In the genomic region with DNA sequence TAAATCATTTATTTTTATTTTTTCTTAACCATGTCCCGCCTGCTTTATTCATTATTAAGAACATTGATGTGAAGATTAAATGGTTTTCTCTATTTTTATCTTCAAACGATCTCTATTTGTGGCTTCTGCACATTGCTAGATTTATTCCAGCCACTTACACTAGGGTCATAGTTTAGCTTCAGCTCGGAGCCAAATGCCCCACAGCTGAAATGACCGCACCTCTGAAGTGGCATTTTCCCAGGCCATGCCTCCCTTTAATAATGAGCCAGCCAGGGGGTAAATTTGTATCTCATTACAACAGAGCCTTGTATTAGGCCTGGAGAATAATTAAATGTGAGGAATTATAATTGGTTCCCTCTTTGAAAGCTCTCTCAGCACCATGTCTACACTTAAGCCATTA, we compare ENCODE assay signal across 16 cellular contexts.
DNase-seq lines count a peak whose midpoint lies in the region; ATAC-seq and TF ChIP-seq lines count a peak whose summit lies in the region.
"Had no signal": no experiment of that assay in that cellular context is flagged by ENCODE, and none has a peak within 500 bp of the region (broad histone marks: within the 10 kb centered on the region; RNA-seq: fewer than 3 reads in every experiment).

No MANE protein-coding gene starts in this region.

- no peak overlapping the region for H3K4me3 Mint-ChIP-seq in Caco-2 (ENCODE audit: unreplicated experiment)
- no peak overlapping the region for H3K4me3 Mint-ChIP-seq in CD8-positive, alpha-beta T cell
- H3K4me3 Mint-ChIP-seq: activated naive CD4-positive, alpha-beta T cell treated with anti-CD3 and anti-CD28 coated beads, Interleukin-2, amount 50 U/mL, for 24 hours had no signal

- no peaks in the 10 kb centered on the region for H3K4me1 ChIP-seq in Caco-2
- peaks cover 6% of the 10 kb centered on the region for H3K4me1 ChIP-seq in PC-9 (replicated peaks; ENCODE audit: insufficient read depth)
- no peaks in the 10 kb centered on the region for H3K4me1 ChIP-seq in muscle layer of duodenum (ENCODE audit: control insufficient read depth in 1 of 2, insufficient read depth in 2 of 2, low read length in 2 of 2)
- H3K4me1 ChIP-seq in CD8-positive, alpha-beta T cell (ENCODE audit: insufficient read depth, low read length): no peaks in the 10 kb centered on the region

- H2AFZ ChIP-seq in PC-9: peak overlapping the region; percentile 77

- intact Hi-C loops in Caco-2 (cut with micrococcal nuclease; ENCODE audit: unreplicated experiment): no loop called here
- intact Hi-C loops in PC-9 (cut with micrococcal nuclease; ENCODE audit: unreplicated experiment): no loop called here
- intact Hi-C loops in CD8-positive, alpha-beta T cell (cut with DNase I, micrococcal nuclease): no loop called here
- intact Hi-C loops in cardiac septum (cut with DNase I): no loop called here

- no peak for ATAC-seq in CD8-positive, alpha-beta T cell
- ATAC-seq: left lobe of liver, Right ventricle myocardium inferior had no signal

- H3K4me2 ChIP-seq in PC-9: peak overlapping the region; percentile 76

- peak overlapping the region; percentile 75 for H3K27ac ChIP-seq in PC-9
- H3K27ac ChIP-seq in epithelial cell of prostate: peak overlapping the region; percentile 7
- H3K27ac ChIP-seq in muscle layer of duodenum (ENCODE audit: low read length): peak overlapping the region; percentile 0
- H3K27ac ChIP-seq in CD8-positive, alpha-beta T cell (ENCODE audit: low read depth, low read length): no peak overlapping the region
- H3K27ac ChIP-seq: dorsolateral prefrontal cortex had no signal

- H3K36me3 ChIP-seq in Caco-2 (ENCODE audit: control insufficient read depth, insufficient read depth, low read length) (no peaks in the 10 kb centered on the region), PC-9 (ENCODE audit: low read depth) (no peaks in the 10 kb centered on the region), muscle layer of duodenum (ENCODE audit: control insufficient read depth in 1 of 2, insufficient read depth in 2 of 2, low read length in 2 of 2) (no peaks in the 10 kb centered on the region)
- peaks cover 30% of the 10 kb centered on the region for H3K36me3 ChIP-seq in CD8-positive, alpha-beta T cell (ENCODE audit: insufficient read depth, low read length)

- 0 out of 2 replicates have a peak, but pooled peaks cover 3% of the 10 kb centered on the region for H3F3A ChIP-seq in PC-9 (ENCODE audit: insufficient read depth, low read depth)

- no peaks in the 10 kb centered on the region for H3K4me1 Mint-ChIP-seq in Caco-2 (ENCODE audit: low read depth, unreplicated experiment)
- H3K4me1 Mint-ChIP-seq in CD8-positive, alpha-beta T cell (ENCODE audit: low read depth): peaks cover 15% of the 10 kb centered on the region

- H3K9me3 Mint-ChIP-seq in Caco-2 (ENCODE audit: unreplicated experiment): no peaks in the 10 kb centered on the region
- H3K9me3 Mint-ChIP-seq in CD8-positive, alpha-beta T cell: no peaks in the 10 kb centered on the region
- H3K9me3 Mint-ChIP-seq: activated naive CD4-positive, alpha-beta T cell treated with anti-CD3 and anti-CD28 coated beads, Interleukin-2, amount 50 U/mL, for 24 hours had no signal

- H3K27ac Mint-ChIP-seq in Caco-2 (ENCODE audit: unreplicated experiment): peak overlapping the region; percentile 21
- H3K27ac Mint-ChIP-seq in CD8-positive, alpha-beta T cell: no peak overlapping the region
- H3K27ac Mint-ChIP-seq: activated naive CD4-positive, alpha-beta T cell treated with anti-CD3 and anti-CD28 coated beads, Interleukin-2, amount 50 U/mL, for 24 hours had no signal

- no peak overlapping the region for H3K4me3 ChIP-seq in Caco-2 (ENCODE audit: low read depth, low read length)
- peak overlapping the region; percentile 42 for H3K4me3 ChIP-seq in PC-9
- no peak overlapping the region for H3K4me3 ChIP-seq in muscle layer of duodenum (ENCODE audit: low read depth in 1 of 2, low read length in 2 of 2)
- no peak overlapping the region for H3K4me3 ChIP-seq in CD8-positive, alpha-beta T cell (ENCODE audit: low read depth, low read length)
- H3K4me3 ChIP-seq: dorsolateral prefrontal cortex had no signal

- H3K79me2 ChIP-seq in PC-9 (ENCODE audit: low read depth): no peaks in the 10 kb centered on the region

- no peaks in the 10 kb centered on the region for H3K9me3 ChIP-seq in Caco-2
- H3K9me3 ChIP-seq in PC-9 (ENCODE audit: insufficient read depth, low read depth): no peaks in the 10 kb centered on the region
- H3K9me3 ChIP-seq in muscle layer of duodenum (ENCODE audit: control insufficient read depth in 1 of 2, low read length in 2 of 2): no peaks in the 10 kb centered on the region
- H3K9me3 ChIP-seq in CD8-positive, alpha-beta T cell (ENCODE audit: low read length): no peaks in the 10 kb centered on the region

- TF ChIP-seq CTCF in Caco-2 (IDR thresholded peaks at IDR 0.05; ENCODE audit: insufficient read depth in 1 of 2, low read depth in 1 of 2, low read length in 1 of 2, severe bottlenecking in 1 of 2, unreplicated experiment in 1 of 2) (no peak), PC-9 (conservative IDR thresholded peaks at IDR 0.05) (no peak)
- TF ChIP-seq CTCF in CD8-positive, alpha-beta T cell (IDR thresholded peaks at IDR 0.05): no peak

- H3K36me3 Mint-ChIP-seq in Caco-2 (ENCODE audit: insufficient read depth, unreplicated experiment): no peaks in the 10 kb centered on the region
- H3K36me3 Mint-ChIP-seq in CD8-positive, alpha-beta T cell: peaks cover 81% of the 10 kb centered on the region

- POLR2A ChIA-PET in Caco-2 (lab: Charles Lee) (no interaction called here), PC-9 (lab: Charles Lee; ENCODE audit: unreplicated experiment) (no interaction called here)
- POLR2A ChIA-PET in CD8-positive, alpha-beta T cell (lab: Charles Lee): no interaction called here

- no peaks in the 10 kb centered on the region for H3K27me3 Mint-ChIP-seq in Caco-2 (ENCODE audit: insufficient read depth, unreplicated experiment)
- H3K27me3 Mint-ChIP-seq in CD8-positive, alpha-beta T cell (ENCODE audit: low read depth): no peaks in the 10 kb centered on the region
- H3K27me3 Mint-ChIP-seq: activated naive CD4-positive, alpha-beta T cell treated with anti-CD3 and anti-CD28 coated beads, Interleukin-2, amount 50 U/mL, for 24 hours had no signal

- no peak for DNase-seq in Caco-2
- DNase-seq in PC-9: peak in 1 of 2 experiments; percentile 68
- no peak for DNase-seq in epithelial cell of prostate (ENCODE audit: low read depth, low spot score)
- DNase-seq in effector CD8-positive, alpha-beta T cell (lab: John Stamatoyannopoulos, UW): no peak
- DNase-seq in NCI-H2081 treated with DMSO at 0.1 percent for 48 hours (lab: John Stamatoyannopoulos, UW): no peak
- no peak for DNase-seq in CD8-positive, alpha-beta T cell
- no peak for DNase-seq in cardiac septum (ENCODE audit: low spot score)
- DNase-seq: DMS 273 treated with DMSO at 0.1 percent for 48 hours; dorsolateral prefrontal cortex; NK-92 treated with Interleukin-12 subunit alpha and Interleukin-12 subunit beta, amount 100 ng/mL, for 24 hours; posterior cingulate gyrus; small intestine had no signal

- H3K27me3 ChIP-seq in Caco-2 (replicated peaks; ENCODE audit: control insufficient read depth, insufficient read depth, low read length): no peaks in the 10 kb centered on the region
- no peaks in the 10 kb centered on the region for H3K27me3 ChIP-seq in PC-9 (ENCODE audit: insufficient read depth, low read depth)
- H3K27me3 ChIP-seq in muscle layer of duodenum (ENCODE audit: low read depth, low read length): no peaks in the 10 kb centered on the region
- no peaks in the 10 kb centered on the region for H3K27me3 ChIP-seq in CD8-positive, alpha-beta T cell (ENCODE audit: insufficient read depth, low read length)

- BruUV-seq in Caco-2 (replicated peaks; lab: Mats Ljungman, UMichigan) (no TSS peak), PC-9 (replicated peaks; lab: Mats Ljungman, UMichigan) (no TSS peak)

- CTCF ChIA-PET in Caco-2 (lab: Charles Lee): no interaction called here
- CTCF ChIA-PET in PC-9 (lab: Charles Lee): interaction anchor here (0.6 kb wide), 1 partner anchor 262 kb away, joined by 4 read pairs; no protein-coding TSS in a partner anchor
- CTCF ChIA-PET in CD8-positive, alpha-beta T cell (lab: Charles Lee): interaction anchor here (1.1 kb wide), 1 partner anchor 22 kb away, joined by 3 read pairs; no protein-coding TSS in a partner anchor

- H3K9me2 ChIP-seq in PC-9 (ENCODE audit: insufficient read depth): no peaks in the 10 kb centered on the region

- no peaks in the 10 kb centered on the region for H4K20me1 ChIP-seq in PC-9 (ENCODE audit: insufficient read depth)
